Comparison of ENCODE assay signal across 1 cellular context in genomic region chr17:1762233-1762905, GRCh38.
TF ChIP-seq lines count a peak whose summit lies in the region.

No MANE protein-coding gene starts in this region.

TF ChIP-seq in IMR-90, 13 proteins besides CTCF, POLR2A, EP300 and RAD21:
- no peak for TF ChIP-seq USF2 (IDR thresholded peaks at IDR 0.05; ENCODE audit: low read depth, low read length)
- no peak for TF ChIP-seq MAZ (IDR thresholded peaks at IDR 0.05; ENCODE audit: borderline replicate concordance, low read depth, low read length)
- TF ChIP-seq NFE2L2 (IDR thresholded peaks at IDR 0.05; ENCODE audit: low read depth, low read length), result no peak
- no peak for TF ChIP-seq RFX5 (IDR thresholded peaks at IDR 0.05; ENCODE audit: low read depth, low read length)
- no peak for TF ChIP-seq MXI1 (IDR thresholded peaks at IDR 0.05; ENCODE audit: borderline replicate concordance, low read depth, low read length)
- no peak for TF ChIP-seq MAFK (IDR thresholded peaks at IDR 0.05; ENCODE audit: low read depth, low read length)
- no peak for TF ChIP-seq CHD1 (IDR thresholded peaks at IDR 0.05; ENCODE audit: low read depth, low read length)
- no peak for TF ChIP-seq SMC3 (IDR thresholded peaks at IDR 0.05; ENCODE audit: low read depth, low read length)
- no peak for TF ChIP-seq RCOR1 (IDR thresholded peaks at IDR 0.05; ENCODE audit: insufficient replicate concordance, low read length)
- no peak for TF ChIP-seq CEBPB (IDR thresholded peaks at IDR 0.05; ENCODE audit: low read depth, low read length)
- TF ChIP-seq FOS (IDR thresholded peaks at IDR 0.05; ENCODE audit: low read depth, low read length), result no peak
- TF ChIP-seq BHLHE40 (IDR thresholded peaks at IDR 0.05; ENCODE audit: low read depth, low read length), result no peak
- TF ChIP-seq ELK1 (IDR thresholded peaks at IDR 0.05; ENCODE audit: borderline replicate concordance, low read depth, low read length), result no peak
